12 cellular contexts compared by ENCODE assay signal in the genomic region with DNA sequence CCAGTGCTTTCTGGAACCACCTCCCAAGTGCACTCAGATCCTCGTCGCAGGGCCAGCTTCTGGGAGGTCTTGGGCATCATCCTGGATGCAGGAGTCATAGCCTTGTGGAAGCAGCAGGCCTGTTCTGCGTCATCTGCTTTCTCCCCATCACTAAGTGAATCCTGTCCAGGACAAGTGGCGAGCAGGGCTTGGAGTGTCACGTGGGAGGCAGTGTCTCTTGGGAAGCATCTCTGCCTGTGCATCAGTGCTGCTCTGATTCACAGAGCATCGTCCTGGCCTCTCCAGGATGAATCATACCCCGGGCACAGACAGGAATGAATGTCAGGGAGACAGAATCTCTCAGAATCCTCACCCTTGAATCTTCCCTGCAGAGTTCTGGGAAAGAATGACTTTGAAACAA. TPM values are rescaled to one million over a fixed set of nuclear protein-coding genes. Genes with fewer than 3 reads are reported as not detected.
DNase-seq lines count a peak whose midpoint lies in the region; ATAC-seq, FAIRE-seq and TF ChIP-seq lines count a peak whose summit lies in the region.
"Had no signal": no experiment of that assay in that cellular context is flagged by ENCODE, and none has a peak within 500 bp of the region (broad histone marks: within the 10 kb centered on the region; RNA-seq: fewer than 3 reads in every experiment).

No MANE protein-coding gene starts in this region.

- no peak for ATAC-seq in HG02885 (IDR thresholded peaks at IDR 0.05; ENCODE audit: poor library complexity, unreplicated experiment)
- no peak for ATAC-seq in GM19328 (IDR thresholded peaks at IDR 0.05; ENCODE audit: unreplicated experiment)

- no peaks in the 10 kb centered on the region for H3K79me2 ChIP-seq in ACC112 (ENCODE audit: control insufficient read depth, insufficient read depth, low read length, unreplicated experiment)

- no peak for TF ChIP-seq POLR2A in esophagus squamous epithelium (IDR thresholded peaks at IDR 0.05)

- peak overlapping the region; percentile 99 for H3K27ac ChIP-seq in ACC112 (ENCODE audit: low read depth, low read length)
- H3K27ac ChIP-seq in cingulate gyrus (ENCODE audit: low read depth, low read length): peak overlapping the region; percentile 80
- no peak overlapping the region for H3K27ac ChIP-seq in esophagus squamous epithelium
- H3K27ac ChIP-seq: SJSA1 had no signal

- 63 to 66% methylated on average over 1 to 7 of the region's 7 CpGs for WGBS in esophagus squamous epithelium, 2 donors

- H3K4me3 ChIP-seq in ACC112 (ENCODE audit: low read depth, low read length) (0 out of 2 replicates have a peak overlapping the region, but pooled peaks have one; percentile 51), esophagus squamous epithelium (no peak overlapping the region)
- H3K4me3 ChIP-seq: SJSA1 had no signal

- no peaks in the 10 kb centered on the region for H3K9me3 ChIP-seq in esophagus squamous epithelium
- H3K9me3 ChIP-seq: SJSA1 had no signal

- H2AFZ ChIP-seq in ACC112 (ENCODE audit: low read length, unreplicated experiment): peak overlapping the region; percentile 50

- FAIRE-seq in D721Med (lab: Jason Lieb, UNC): no peak

- TF ChIP-seq CTCF in esophagus squamous epithelium (IDR thresholded peaks at IDR 0.05): no peak
- TF ChIP-seq CTCF in D721Med (IDR thresholded peaks at IDR 0.05; ENCODE audit: insufficient read depth, missing control alignments): no peak

- no peaks in the 10 kb centered on the region for H3K36me3 ChIP-seq in ACC112 (ENCODE audit: insufficient read depth, low read length)
- no peaks in the 10 kb centered on the region for H3K36me3 ChIP-seq in esophagus squamous epithelium
- H3K36me3 ChIP-seq: SJSA1 had no signal

- H3K4me1 ChIP-seq in ACC112 (ENCODE audit: control insufficient read depth, insufficient read depth, low read length, unreplicated experiment) (peaks cover 20% of the 10 kb centered on the region), esophagus squamous epithelium (no peaks in the 10 kb centered on the region)
- H3K4me1 ChIP-seq: SJSA1 had no signal

- DNase-seq in M059J (ENCODE audit: low read depth): peak; percentile 53
- DNase-seq in mesenteric fat pad (ENCODE audit: low spot score): peak; percentile 89
- DNase-seq in esophagus squamous epithelium (lab: John Stamatoyannopoulos, UW): no peak
- no peak for DNase-seq in D721Med (ENCODE audit: insufficient read length, low spot score)
- DNase-seq: CD4-positive, CD25-positive, alpha-beta regulatory T cell; effector memory CD4-positive, alpha-beta T cell; stimulated activated CD4-positive, alpha-beta T cell treated with anti-CD3 and anti-CD28 coated beads, Interleukin-4, amount 100 ng/mL, for 24 hours had no signal

- intact Hi-C loops in esophagus squamous epithelium (cut with DNase I): no loop called here

- H3K27me3 ChIP-seq in ACC112 (ENCODE audit: insufficient read depth, low read length) (no peaks in the 10 kb centered on the region), esophagus squamous epithelium (peaks cover 0 to 4% (median 0%) of the 10 kb centered on the region in 4 donors)
- H3K27me3 ChIP-seq: SJSA1 had no signal

RNA-seq across cellular contexts. Expression of a gene that starts 32.8 kb away (rescaled TPM):
- not detected in 2 replicates for total RNA-seq in M059J (2014; rRNA removed; shearing (Covaris generic))
- 0.77 TPM for total RNA-seq in mesenteric fat pad
- not detected for total RNA-seq in esophagus squamous epithelium
- total RNA-seq: CD4-positive, CD25-positive, alpha-beta regulatory T cell; SJSA1 had no signal

Comparison
In these comparisons a context has a peak if more than half of its experiments do, and no peak if none do; other contexts are left out.
1. H3K27ac ChIP-seq: peak in ACC112 (single experiment) and cingulate gyrus (single experiment); none in esophagus squamous epithelium (0 of 4).
2. DNase-seq: peak in M059J (single experiment) and mesenteric fat pad (single experiment); none in esophagus squamous epithelium (single experiment) and D721Med (single experiment).